ENCODE assay signal across 1 cellular context in genomic region chr2:148721991-148722777, GRCh38.
A peak's percentile ranks its signal among the peaks of the same experiment; 100 is the strongest.
TF ChIP-seq lines count a peak whose summit lies in the region.

No MANE protein-coding gene starts in this region.

TF ChIP-seq in H1, 55 proteins besides CTCF, POLR2A, EP300 and RAD21 (continued from another document):
- TF ChIP-seq, protein P1, sequence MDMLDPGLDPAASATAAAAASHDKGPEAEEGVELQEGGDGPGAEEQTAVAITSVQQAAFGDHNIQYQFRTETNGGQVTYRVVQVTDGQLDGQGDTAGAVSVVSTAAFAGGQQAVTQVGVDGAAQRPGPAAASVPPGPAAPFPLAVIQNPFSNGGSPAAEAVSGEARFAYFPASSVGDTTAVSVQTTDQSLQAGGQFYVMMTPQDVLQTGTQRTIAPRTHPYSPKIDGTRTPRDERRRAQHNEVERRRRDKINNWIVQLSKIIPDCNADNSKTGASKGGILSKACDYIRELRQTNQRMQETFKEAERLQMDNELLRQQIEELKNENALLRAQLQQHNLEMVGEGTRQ (IDR thresholded peaks at IDR 0.05; ENCODE audit: low read length), result no peak
- TF ChIP-seq GTF2F1 (IDR thresholded peaks at IDR 0.05; ENCODE audit: borderline replicate concordance, low read depth, low read length) (no peak), YY1 (IDR thresholded peaks at IDR 0.05; ENCODE audit: low read depth, low read length) (peak; percentile 64; the same call in 1 of the 2 replicates)
